In the genomic region with DNA sequence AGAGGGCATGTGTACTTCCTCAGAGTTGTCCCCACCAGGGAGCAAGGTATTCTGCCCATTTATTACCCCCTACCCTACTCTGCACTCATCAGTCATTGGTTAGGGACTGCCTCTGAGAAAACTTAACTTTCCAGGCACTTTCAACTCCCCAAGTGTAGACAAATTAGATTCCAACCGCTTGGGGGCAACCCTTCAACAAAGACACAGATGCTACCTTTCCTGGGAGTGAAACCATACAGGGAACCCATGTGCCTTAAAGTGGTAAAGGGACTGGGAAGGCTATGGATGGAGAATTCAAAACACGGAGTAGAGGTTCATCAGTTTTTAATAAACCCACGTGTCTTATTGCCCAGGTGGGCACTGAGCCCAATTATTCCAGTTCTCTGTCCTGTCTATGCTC, we compare ENCODE assay signal across 9 cellular contexts. TPM values are rescaled to one million over a fixed set of nuclear protein-coding genes. Genes with fewer than 3 reads are reported as not detected.
DNase-seq lines count a peak whose midpoint lies in the region; TF ChIP-seq lines count a peak whose summit lies in the region.
"Had no signal": no experiment of that assay in that cellular context is flagged by ENCODE, and none has a peak within 500 bp of the region (broad histone marks: within the 10 kb centered on the region; RNA-seq: fewer than 3 reads in every experiment).

No MANE protein-coding gene starts in this region.

- H3K36me3 Mint-ChIP-seq in glutamatergic neuron (ENCODE audit: unreplicated experiment): no peaks in the 10 kb centered on the region
- H3K36me3 Mint-ChIP-seq: CD4-positive, CD25-positive, alpha-beta regulatory T cell had no signal

- H3K4me3 Mint-ChIP-seq in glutamatergic neuron (ENCODE audit: unreplicated experiment): no peak overlapping the region
- H3K4me3 Mint-ChIP-seq: CD4-positive, CD25-positive, alpha-beta regulatory T cell had no signal

- H3K27ac Mint-ChIP-seq in glutamatergic neuron (ENCODE audit: unreplicated experiment): no peak overlapping the region
- H3K27ac Mint-ChIP-seq: CD4-positive, CD25-positive, alpha-beta regulatory T cell had no signal

- no peak overlapping the region for H2AFZ ChIP-seq in smooth muscle cell (ENCODE audit: low read depth)

- peak; percentile 44 for TF ChIP-seq CTCF in RWPE1 (conservative IDR thresholded peaks at IDR 0.05; ENCODE audit: low read depth)
- peak; percentile 32 for TF ChIP-seq CTCF in glutamatergic neuron (IDR thresholded peaks at IDR 0.05; ENCODE audit: partially characterized antibody, unreplicated experiment)
- peak; percentile 45 for TF ChIP-seq CTCF in smooth muscle cell (IDR thresholded peaks at IDR 0.05; ENCODE audit: borderline replicate concordance, insufficient read depth, poor library complexity, severe bottlenecking)

- POLR2A ChIA-PET in RWPE1 (lab: Yijun Ruan, JAX; ENCODE audit: low non-redundant PET): no interaction called here

- H3K27me3 Mint-ChIP-seq in glutamatergic neuron (ENCODE audit: unreplicated experiment): peaks cover 3% of the 10 kb centered on the region

- no peak overlapping the region for H3K4me3 ChIP-seq in smooth muscle cell

- 8% methylated on average over 3 of the region's 3 CpGs for WGBS in smooth muscle cell (ENCODE audit: low lambda C conversion rate)

- no peaks in the 10 kb centered on the region for H4K20me1 ChIP-seq in smooth muscle cell (ENCODE audit: low read depth)

- H3K27me3 ChIP-seq in smooth muscle cell (ENCODE audit: low read depth): peaks cover 8% of the 10 kb centered on the region

- H3K9ac ChIP-seq in smooth muscle cell (ENCODE audit: low read depth): no peak overlapping the region

- no peak overlapping the region for H3K27ac ChIP-seq in RWPE1
- no peak overlapping the region for H3K27ac ChIP-seq in smooth muscle cell (ENCODE audit: low read depth)

- no peaks in the 10 kb centered on the region for H3K79me2 ChIP-seq in smooth muscle cell (ENCODE audit: low read depth)

- no peaks in the 10 kb centered on the region for H3K9me3 ChIP-seq in smooth muscle cell (replicated peaks; ENCODE audit: low read depth)

- no peaks in the 10 kb centered on the region for H3K4me1 ChIP-seq in smooth muscle cell (ENCODE audit: low read depth)

- H3K36me3 ChIP-seq in smooth muscle cell (ENCODE audit: low read depth): no peaks in the 10 kb centered on the region

- H3F3A ChIP-seq in smooth muscle cell (ENCODE audit: low read depth): no peaks in the 10 kb centered on the region

- no peaks in the 10 kb centered on the region for H3K9me3 Mint-ChIP-seq in glutamatergic neuron (ENCODE audit: unreplicated experiment)

- DNase-seq in NCI-H524 (lab: John Stamatoyannopoulos, UW) (peak; percentile 4 to 46), NCI-H524 treated with DMSO at 0.1 percent for 48 hours (lab: John Stamatoyannopoulos, UW) (no peak), RWPE1 (ENCODE audit: low spot score) (peak; percentile 47), glutamatergic neuron (no peak), smooth muscle cell (lab: John Stamatoyannopoulos, UW; ENCODE audit: unreplicated experiment) (no peak), NCI-H2081 treated with DMSO at 0.1 percent for 48 hours (lab: John Stamatoyannopoulos, UW) (no peak), AML-193 (lab: John Stamatoyannopoulos, UW) (no peak), NCI-H1694 (lab: John Stamatoyannopoulos, UW) (no peak)
- DNase-seq: CD4-positive, CD25-positive, alpha-beta regulatory T cell had no signal

- CTCF ChIA-PET in RWPE1 (lab: Yijun Ruan, JAX): no interaction called here

- no peak overlapping the region for H3K4me2 ChIP-seq in smooth muscle cell

- no peaks in the 10 kb centered on the region for H3K4me1 Mint-ChIP-seq in glutamatergic neuron (ENCODE audit: low read depth, unreplicated experiment)
- H3K4me1 Mint-ChIP-seq: CD4-positive, CD25-positive, alpha-beta regulatory T cell had no signal

RNA-seq across cellular contexts. Expression of gene UBE2E2, which starts 19.4 kb away (rescaled TPM):
- total RNA-seq in glutamatergic neuron (ENCODE audit: unreplicated experiment) (40.6 TPM), smooth muscle cell (51.4 and 65.9 TPM in 2 replicates)
- 107 and 121 TPM in 2 replicates for polyA plus RNA-seq in smooth muscle cell

Comparison
In these comparisons a context has a peak if more than half of its experiments do, and no peak if none do; other contexts are left out.
1. DNase-seq: peak in NCI-H524 (2 of 2) and RWPE1 (single experiment); none in NCI-H524 treated with DMSO at 0.1 percent for 48 hours (single experiment), glutamatergic neuron (single experiment), smooth muscle cell (single experiment), NCI-H2081 treated with DMSO at 0.1 percent for 48 hours (single experiment), AML-193 (0 of 2) and NCI-H1694 (single experiment).
2. Peak in every context shown above with its lines, with median percentiles within 50 percentile points of each other: CTCF ChIP-seq.